22 cellular contexts compared by ENCODE assay signal in genomic region chr3:114365909-114366308, GRCh38.
DNase-seq lines count a peak whose midpoint lies in the region; ATAC-seq and TF ChIP-seq lines count a peak whose summit lies in the region.
"Had no signal": no experiment of that assay in that cellular context is flagged by ENCODE, and none has a peak within 500 bp of the region (broad histone marks: within the 10 kb centered on the region; RNA-seq: fewer than 3 reads in every experiment).

No MANE protein-coding gene starts in this region.

- no peak overlapping the region for H3K4me2 ChIP-seq in PC-3 (ENCODE audit: low read length)
- H3K4me2 ChIP-seq: hepatocyte, smooth muscle cell had no signal

- H3K79me2 ChIP-seq in PC-3 (ENCODE audit: low read length) = no peaks in the 10 kb centered on the region
- H3K79me2 ChIP-seq: hepatocyte had no signal

- no peaks in the 10 kb centered on the region for H3K9me2 ChIP-seq in PC-3 (replicated peaks; ENCODE audit: low read length)

- TF ChIP-seq CTCF in PC-3 (conservative IDR thresholded peaks at IDR 0.05; ENCODE audit: low read depth, low read length) (no peak), fibroblast of the aortic adventitia (IDR thresholded peaks at IDR 0.05; ENCODE audit: insufficient read depth, low read length) (no peak)

- no peak overlapping the region for H3K9ac ChIP-seq in PC-3 (ENCODE audit: low read length)

- H3K36me3 ChIP-seq in PC-3 (ENCODE audit: low read depth, low read length) = no peaks in the 10 kb centered on the region
- H3K36me3 ChIP-seq: right atrium auricular region, suprapubic skin had no signal

- no peaks in the 10 kb centered on the region for H3K9me3 ChIP-seq in PC-3 (ENCODE audit: low read length)
- H3K9me3 ChIP-seq: right atrium auricular region, suprapubic skin had no signal

- intact Hi-C loops in PC-3 (cut with micrococcal nuclease) = no loop called here

- DNase-seq in NCI-H748 (lab: John Stamatoyannopoulos, UW; ENCODE audit: unreplicated experiment) (peak; percentile 1), NCI-H748 treated with DMSO at 0.1 percent for 48 hours (lab: John Stamatoyannopoulos, UW) (no peak), PC-3 (peak; percentile 26), fibroblast of the aortic adventitia (ENCODE audit: low read depth) (peak; percentile 8), renal cortical epithelial cell (ENCODE audit: low read depth) (peak; percentile 33), AG08395 (ENCODE audit: low spot score) (no peak), DMS 273 (lab: John Stamatoyannopoulos, UW; ENCODE audit: unreplicated experiment) (no peak)
- DNase-seq: activated CD4-positive, alpha-beta memory T cell treated with anti-CD3 and anti-CD28 coated beads for 36 hours; activated CD4-positive, CD25-positive, alpha-beta regulatory T cell treated with anti-CD3 and anti-CD28 coated beads, Interleukin-2, amount 50 U/mL, for 72 hours; activated T-cell treated with anti-CD3 and anti-CD28 coated beads, Interleukin-2, amount 50 U/mL, for 72 hours; Calu3; GOT3; NCI-H146; NCI-H524 treated with DMSO at 0.1 percent for 48 hours; SIG-M5; stimulated activated naive CD4-positive, alpha-beta T cell treated with Interleukin-2 at 50 U/mL for 16 hours had no signal

- BruUV-seq in PC-3 (replicated peaks; lab: Mats Ljungman, UMichigan) = no TSS peak

- no peaks in the 10 kb centered on the region for H4K20me1 ChIP-seq in PC-3 (ENCODE audit: low read length)

- POLR2A ChIA-PET in PC-3 (lab: Charles Lee; ENCODE audit: unreplicated experiment) = no interaction called here

- H3K4me1 ChIP-seq in PC-3 (ENCODE audit: insufficient read depth, low read length) = no peaks in the 10 kb centered on the region

- H3K27ac ChIP-seq in PC-3 (ENCODE audit: low read length) = no peak overlapping the region
- H3K27ac ChIP-seq: hepatocyte, suprapubic skin had no signal

- CTCF ChIA-PET in PC-3 (lab: Charles Lee) = no interaction called here

- H2AFZ ChIP-seq in PC-3 (ENCODE audit: low read length) = no peak overlapping the region
- H2AFZ ChIP-seq: hepatocyte had no signal

- H3F3A ChIP-seq in PC-3 (ENCODE audit: low read length, unreplicated experiment) = no peaks in the 10 kb centered on the region

- H3K4me3 ChIP-seq in PC-3 (ENCODE audit: low read length) (no peak overlapping the region), fibroblast of the aortic adventitia (ENCODE audit: low read depth, low read length) (no peak overlapping the region)
- H3K4me3 ChIP-seq: hepatocyte, right atrium auricular region, smooth muscle cell, suprapubic skin had no signal

- ATAC-seq in PC-3 (no peak), HG03196 (IDR thresholded peaks at IDR 0.05; ENCODE audit: unreplicated experiment) (no peak)
- ATAC-seq: activated T-cell treated with anti-CD3 and anti-CD28 coated beads, Interleukin-2, amount 50 U/mL, for 72 hours; Panc1 had no signal

- H3K27me3 ChIP-seq in PC-3 (ENCODE audit: low read length) = no peaks in the 10 kb centered on the region
- H3K27me3 ChIP-seq: hepatocyte, right atrium auricular region, suprapubic skin had no signal

Comparison
In these comparisons a context has a peak if more than half of its experiments do, and no peak if none do; other contexts are left out.
1. DNase-seq: peak in NCI-H748 (single experiment), PC-3 (single experiment), fibroblast of the aortic adventitia (single experiment) and renal cortical epithelial cell (single experiment); none in NCI-H748 treated with DMSO at 0.1 percent for 48 hours (single experiment), AG08395 (single experiment) and DMS 273 (single experiment).